Comparison of ENCODE assay signal across 23 cellular contexts in genomic region chr1:151723726-151724370, GRCh38. TPM values are rescaled to one million over a fixed set of nuclear protein-coding genes. Genes with fewer than 3 reads are reported as not detected.
"Had no signal": no experiment of that assay in that cellular context is flagged by ENCODE, and none has a peak within 500 bp of the region (broad histone marks: within the 10 kb centered on the region; RNA-seq: fewer than 3 reads in every experiment).

No MANE protein-coding gene starts in this region.

- H3K4me2 ChIP-seq: smooth muscle cell had no signal

- H3K4me1 ChIP-seq: breast epithelium, prostate gland had no signal

- H3K4me3 Mint-ChIP-seq: activated naive CD4-positive, alpha-beta T cell treated with anti-CD3 and anti-CD28 coated beads for 36 hours; activated naive CD8-positive, alpha-beta T cell treated with anti-CD3 and anti-CD28 coated beads, Interleukin-2, amount 50 U/mL, for 24 hours; immature natural killer cell; mesothelial cell of epicardium; stimulated activated naive CD8-positive, alpha-beta T cell treated with anti-CD3 and anti-CD28 coated beads, Interleukin-15, Interleukin-2, amounts not matched to agents 100 ng/mL and 50 ng/mL, for 24 hours had no signal

- H3K9me3 Mint-ChIP-seq: activated naive CD4-positive, alpha-beta T cell treated with anti-CD3 and anti-CD28 coated beads for 36 hours; activated naive CD8-positive, alpha-beta T cell treated with anti-CD3 and anti-CD28 coated beads, Interleukin-2, amount 50 U/mL, for 24 hours; activated T-helper 2 cell treated with anti-CD3 and anti-CD28 coated beads, Interferon-gamma antibody, Interleukin-2, Interleukin-4, amounts not matched to agents 10 μg/mL and 5 μg/mL and 100 μg/mL, durations not matched to agents 14 hours and 24 hours and 36 hours; immature natural killer cell; mesothelial cell of epicardium; stimulated activated naive CD8-positive, alpha-beta T cell treated with anti-CD3 and anti-CD28 coated beads, Interleukin-15, Interleukin-2, amounts not matched to agents 100 ng/mL and 50 ng/mL, for 24 hours had no signal

- ATAC-seq: activated naive CD8-positive, alpha-beta T cell treated with anti-CD3 and anti-CD28 coated beads, Interleukin-2, amount 50 U/mL, for 24 hours; left cardiac atrium; lower lobe of right lung had no signal

- H3K36me3 ChIP-seq: ascending aorta, breast epithelium, lower lobe of right lung, prostate gland, right lobe of liver, suprapubic skin had no signal

- H3K27me3 ChIP-seq: ascending aorta, breast epithelium, right lobe of liver had no signal

- H3K27ac ChIP-seq: ascending aorta, breast epithelium, dorsolateral prefrontal cortex, lower lobe of right lung, prostate gland, right lobe of liver, suprapubic skin had no signal

- DNase-seq: activated CD4-positive, alpha-beta T cell treated with anti-CD3 and anti-CD28 coated beads, Interleukin-2, amount 50 U/mL, for 48 hours; activated naive CD4-positive, alpha-beta T cell treated with anti-CD3 and anti-CD28 coated beads for 36 hours; activated naive CD8-positive, alpha-beta T cell treated with anti-CD3 and anti-CD28 coated beads, Interleukin-2, amount 50 U/mL, for 24 hours; activated T-cell treated with anti-CD3 and anti-CD28 coated beads, Interleukin-2, amount 50 U/mL, for 1 hour; dorsolateral prefrontal cortex; foreskin melanocyte; immature natural killer cell; left cardiac atrium; lower lobe of right lung; right lobe of liver; stimulated activated CD4-positive, alpha-beta T cell treated with anti-CD3 and anti-CD28 coated beads, Interleukin-4, amount 100 ng/mL, for 4 hours; stimulated activated CD8-positive, alpha-beta memory T cell treated with anti-CD3 and anti-CD28 coated beads, Interleukin-4, amount 100 ng/mL, for 48 hours; T-helper 9 cell; trophoblast cell had no signal

- H3K27ac Mint-ChIP-seq: activated naive CD4-positive, alpha-beta T cell treated with anti-CD3 and anti-CD28 coated beads for 36 hours; activated naive CD8-positive, alpha-beta T cell treated with anti-CD3 and anti-CD28 coated beads, Interleukin-2, amount 50 U/mL, for 24 hours; activated T-helper 2 cell treated with anti-CD3 and anti-CD28 coated beads, Interferon-gamma antibody, Interleukin-2, Interleukin-4, amounts not matched to agents 10 μg/mL and 5 μg/mL and 100 μg/mL, durations not matched to agents 14 hours and 24 hours and 36 hours; immature natural killer cell; mesothelial cell of epicardium; stimulated activated naive CD8-positive, alpha-beta T cell treated with anti-CD3 and anti-CD28 coated beads, Interleukin-15, Interleukin-2, amounts not matched to agents 100 ng/mL and 50 ng/mL, for 24 hours had no signal

- H3K36me3 Mint-ChIP-seq: immature natural killer cell, mesothelial cell of epicardium had no signal

- H3K9me3 ChIP-seq: ascending aorta, breast epithelium, lower lobe of right lung, prostate gland, right lobe of liver, suprapubic skin had no signal

- H3K4me3 ChIP-seq: ascending aorta, breast epithelium, dorsolateral prefrontal cortex, lower lobe of right lung, prostate gland, right lobe of liver, smooth muscle cell, suprapubic skin had no signal

RNA-seq across cellular contexts. Expression of gene RIIAD1, which starts 2.5 kb away (rescaled TPM):
- total RNA-seq: activated naive CD4-positive, alpha-beta T cell treated with anti-CD3 and anti-CD28 coated beads for 36 hours; activated T-helper 2 cell treated with anti-CD3 and anti-CD28 coated beads, Interferon-gamma antibody, Interleukin-2, Interleukin-4, amounts not matched to agents 10 μg/mL and 5 μg/mL and 100 μg/mL, durations not matched to agents 14 hours and 24 hours and 36 hours; ascending aorta; breast epithelium; lower lobe of right lung; mesothelial cell of epicardium; omental fat pad; right lobe of liver; smooth muscle cell; suprapubic skin had no signal
- polyA plus RNA-seq: immature natural killer cell, smooth muscle cell had no signal

RNA-seq across cellular contexts. Expression of gene CELF3, which starts 7.2 kb away (rescaled TPM):
- total RNA-seq: activated naive CD4-positive, alpha-beta T cell treated with anti-CD3 and anti-CD28 coated beads for 36 hours; activated T-helper 2 cell treated with anti-CD3 and anti-CD28 coated beads, Interferon-gamma antibody, Interleukin-2, Interleukin-4, amounts not matched to agents 10 μg/mL and 5 μg/mL and 100 μg/mL, durations not matched to agents 14 hours and 24 hours and 36 hours; ascending aorta; breast epithelium; left cardiac atrium; lower lobe of right lung; omental fat pad; right lobe of liver; smooth muscle cell; suprapubic skin had no signal
- polyA plus RNA-seq: immature natural killer cell, smooth muscle cell had no signal
